1 cellular context compared by ENCODE assay signal in the genomic region with DNA sequence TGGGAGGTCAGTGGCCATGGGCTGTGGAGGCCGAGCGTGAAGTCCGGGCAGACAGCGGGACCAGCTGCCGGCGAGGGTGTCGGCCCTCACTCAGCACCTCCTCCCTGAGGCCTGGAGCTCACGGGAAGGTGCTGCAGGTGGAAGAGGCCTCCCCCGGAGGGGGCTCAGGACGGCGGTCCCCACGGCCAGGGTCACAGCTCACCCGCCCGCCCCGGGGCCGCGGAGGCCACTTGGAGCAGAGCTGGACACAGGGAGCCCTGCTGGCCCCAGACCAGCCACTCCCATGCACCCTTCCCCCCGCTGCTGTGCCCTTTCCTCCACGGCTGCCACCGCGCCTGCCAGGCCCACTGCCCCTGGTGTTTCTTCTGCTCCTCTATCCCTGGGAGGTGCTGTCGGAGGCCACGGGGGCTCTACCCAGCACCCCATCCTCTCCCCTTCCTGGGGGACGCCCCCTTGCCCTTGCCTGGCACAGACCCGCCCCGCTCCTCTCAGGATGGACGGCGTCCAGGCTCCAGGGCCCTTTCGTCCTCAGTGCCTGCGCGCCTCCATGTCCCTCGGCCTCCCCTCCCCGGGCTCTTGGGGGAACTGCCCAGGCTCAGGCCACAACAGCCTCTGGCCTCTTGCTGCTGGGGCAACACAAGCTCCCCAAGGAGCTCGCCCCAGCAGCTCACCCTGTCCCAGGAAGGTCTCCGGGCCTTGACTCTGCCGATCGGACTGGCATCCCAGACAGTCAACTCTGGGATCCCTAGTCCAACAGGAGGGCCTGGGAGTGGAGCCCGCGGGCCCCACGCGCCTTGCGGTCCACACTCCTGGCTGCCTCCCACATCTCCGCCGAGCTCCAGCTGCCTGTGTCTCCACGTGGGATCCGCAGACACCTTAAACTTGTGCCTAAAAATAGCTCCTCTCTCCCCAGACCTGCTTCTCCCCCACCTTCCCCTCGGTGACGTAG.
TF ChIP-seq lines count a peak whose summit lies in the region.

No MANE protein-coding gene starts in this region.

TF ChIP-seq in GM23338, 12 proteins besides CTCF, POLR2A, EP300 and RAD21 (continued from another document):
- TF ChIP-seq, protein P1, sequence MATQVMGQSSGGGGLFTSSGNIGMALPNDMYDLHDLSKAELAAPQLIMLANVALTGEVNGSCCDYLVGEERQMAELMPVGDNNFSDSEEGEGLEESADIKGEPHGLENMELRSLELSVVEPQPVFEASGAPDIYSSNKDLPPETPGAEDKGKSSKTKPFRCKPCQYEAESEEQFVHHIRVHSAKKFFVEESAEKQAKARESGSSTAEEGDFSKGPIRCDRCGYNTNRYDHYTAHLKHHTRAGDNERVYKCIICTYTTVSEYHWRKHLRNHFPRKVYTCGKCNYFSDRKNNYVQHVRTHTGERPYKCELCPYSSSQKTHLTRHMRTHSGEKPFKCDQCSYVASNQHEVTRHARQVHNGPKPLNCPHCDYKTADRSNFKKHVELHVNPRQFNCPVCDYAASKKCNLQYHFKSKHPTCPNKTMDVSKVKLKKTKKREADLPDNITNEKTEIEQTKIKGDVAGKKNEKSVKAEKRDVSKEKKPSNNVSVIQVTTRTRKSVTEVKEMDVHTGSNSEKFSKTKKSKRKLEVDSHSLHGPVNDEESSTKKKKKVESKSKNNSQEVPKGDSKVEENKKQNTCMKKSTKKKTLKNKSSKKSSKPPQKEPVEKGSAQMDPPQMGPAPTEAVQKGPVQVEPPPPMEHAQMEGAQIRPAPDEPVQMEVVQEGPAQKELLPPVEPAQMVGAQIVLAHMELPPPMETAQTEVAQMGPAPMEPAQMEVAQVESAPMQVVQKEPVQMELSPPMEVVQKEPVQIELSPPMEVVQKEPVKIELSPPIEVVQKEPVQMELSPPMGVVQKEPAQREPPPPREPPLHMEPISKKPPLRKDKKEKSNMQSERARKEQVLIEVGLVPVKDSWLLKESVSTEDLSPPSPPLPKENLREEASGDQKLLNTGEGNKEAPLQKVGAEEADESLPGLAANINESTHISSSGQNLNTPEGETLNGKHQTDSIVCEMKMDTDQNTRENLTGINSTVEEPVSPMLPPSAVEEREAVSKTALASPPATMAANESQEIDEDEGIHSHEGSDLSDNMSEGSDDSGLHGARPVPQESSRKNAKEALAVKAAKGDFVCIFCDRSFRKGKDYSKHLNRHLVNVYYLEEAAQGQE (IDR thresholded peaks at IDR 0.05; ENCODE audit: unreplicated experiment), result no peak
- TF ChIP-seq POLR2AphosphoS5 (IDR thresholded peaks at IDR 0.05; ENCODE audit: low read depth) (no peak), EZH2 (IDR thresholded peaks at IDR 0.05; ENCODE audit: low read depth, unreplicated experiment) (no peak), STAT1 (IDR thresholded peaks at IDR 0.05; ENCODE audit: unreplicated experiment) (no peak), ZNF331 (CRISPR knock-in tag; IDR thresholded peaks at IDR 0.05; ENCODE audit: low read depth) (no peak), JUNB (IDR thresholded peaks at IDR 0.05; ENCODE audit: unreplicated experiment) (no peak)
